ENCODE assay signal across 8 cellular contexts in genomic region chr5:32942225-32942989, GRCh38.
DNase-seq lines count a peak whose midpoint lies in the region; ATAC-seq and TF ChIP-seq lines count a peak whose summit lies in the region.
"Had no signal": no experiment of that assay in that cellular context is flagged by ENCODE, and none has a peak within 500 bp of the region (broad histone marks: within the 10 kb centered on the region; RNA-seq: fewer than 3 reads in every experiment).

No MANE protein-coding gene starts in this region.

- H3K9me3 Mint-ChIP-seq in activated T-helper 2 cell treated with anti-CD3 and anti-CD28 coated beads, Interferon-gamma antibody, Interleukin-2, Interleukin-4, amounts not matched to agents 10 μg/mL and 5 μg/mL and 100 μg/mL, durations not matched to agents 14 hours and 24 hours and 36 hours, result no peaks in the 10 kb centered on the region

- ATAC-seq in GM21723 (IDR thresholded peaks at IDR 0.05; ENCODE audit: unreplicated experiment) (peak; percentile 77), body of pancreas (no peak)

- TF ChIP-seq CTCF in GM13976 (IDR thresholded peaks at IDR 0.05; ENCODE audit: borderline replicate concordance, control extremely low read depth, extremely low read depth, insufficient read depth, missing control alignments) (peak; percentile 25), body of pancreas (IDR thresholded peaks at IDR 0.05) (peak in 5 of 7 experiments; percentile 31 to 54 (median 42)), retinal pigment epithelial cell (conservative IDR thresholded peaks at IDR 0.05; ENCODE audit: low read depth, low read length) (peak; percentile 53)

- no peaks in the 10 kb centered on the region for H3K9me3 ChIP-seq in body of pancreas
- H3K9me3 ChIP-seq: neutrophil had no signal

- intact Hi-C loops in body of pancreas (cut with DNase I), result no loop called here
- intact Hi-C loops in activated T-helper 2 cell treated with anti-CD3 and anti-CD28 coated beads, Interferon-gamma antibody, Interleukin-2, Interleukin-4, amounts not matched to agents 10 μg/mL and 5 μg/mL and 100 μg/mL, durations not matched to agents 14 hours and 24 hours and 36 hours (cut with micrococcal nuclease), result loop anchor here (5.0 kb wide), 1 partner anchor 235 kb away; no protein-coding TSS in a partner anchor

- no peak overlapping the region for H3K27ac ChIP-seq in body of pancreas
- H3K27ac ChIP-seq: neutrophil had no signal

- H3K4me1 Mint-ChIP-seq in activated T-helper 2 cell treated with anti-CD3 and anti-CD28 coated beads, Interferon-gamma antibody, Interleukin-2, Interleukin-4, amounts not matched to agents 10 μg/mL and 5 μg/mL and 100 μg/mL, durations not matched to agents 14 hours and 24 hours and 36 hours (ENCODE audit: low read depth), result no peaks in the 10 kb centered on the region

- no peak overlapping the region for H3K4me3 Mint-ChIP-seq in activated T-helper 2 cell treated with anti-CD3 and anti-CD28 coated beads, Interferon-gamma antibody, Interleukin-2, Interleukin-4, amounts not matched to agents 10 μg/mL and 5 μg/mL and 100 μg/mL, durations not matched to agents 14 hours and 24 hours and 36 hours (ENCODE audit: low read depth)

- H3K36me3 ChIP-seq in body of pancreas (replicated peaks in 1 of 2; ENCODE audit: insufficient read depth in 1 of 2, low read depth in 2 of 2), result no peaks in the 10 kb centered on the region
- H3K36me3 ChIP-seq: neutrophil had no signal

- no peak overlapping the region for H3K27ac Mint-ChIP-seq in activated T-helper 2 cell treated with anti-CD3 and anti-CD28 coated beads, Interferon-gamma antibody, Interleukin-2, Interleukin-4, amounts not matched to agents 10 μg/mL and 5 μg/mL and 100 μg/mL, durations not matched to agents 14 hours and 24 hours and 36 hours

- no peaks in the 10 kb centered on the region for H3K36me3 Mint-ChIP-seq in activated T-helper 2 cell treated with anti-CD3 and anti-CD28 coated beads, Interferon-gamma antibody, Interleukin-2, Interleukin-4, amounts not matched to agents 10 μg/mL and 5 μg/mL and 100 μg/mL, durations not matched to agents 14 hours and 24 hours and 36 hours (ENCODE audit: low read depth)

- peak; percentile 28 for DNase-seq in GM13976 (ENCODE audit: low spot score)
- peak; percentile 52 for DNase-seq in LoVo (ENCODE audit: low spot score)
- peak; percentile 13 to 33 (median 20) for DNase-seq in body of pancreas
- no peak for DNase-seq in retinal pigment epithelial cell (ENCODE audit: low read depth)
- DNase-seq in activated T-helper 2 cell treated with anti-CD3 and anti-CD28 coated beads, Interferon-gamma antibody, Interleukin-2, Interleukin-4, amounts not matched to agents 10 μg/mL and 5 μg/mL and 100 μg/mL, durations not matched to agents 14 hours and 24 hours and 36 hours (ENCODE audit: low spot score), result no peak
- DNase-seq in cerebellar cortex (ENCODE audit: low spot score), result no peak

- no peaks in the 10 kb centered on the region for H3K27me3 Mint-ChIP-seq in activated T-helper 2 cell treated with anti-CD3 and anti-CD28 coated beads, Interferon-gamma antibody, Interleukin-2, Interleukin-4, amounts not matched to agents 10 μg/mL and 5 μg/mL and 100 μg/mL, durations not matched to agents 14 hours and 24 hours and 36 hours (ENCODE audit: low read depth)

- H3K27me3 ChIP-seq in body of pancreas, result no peaks in the 10 kb centered on the region
- H3K27me3 ChIP-seq: neutrophil had no signal

- in situ Hi-C loops in GM13976 (cut with MboI; ENCODE audit: low sequenced_read_pairs, unreplicated experiment), result no loop called here

- 33 to 39% methylated on average over 6 of the region's 6 CpGs for WGBS in body of pancreas, 2 donors

- H3K4me1 ChIP-seq in body of pancreas, result no peaks in the 10 kb centered on the region

- H3K4me3 ChIP-seq in body of pancreas, result no peak overlapping the region
- H3K4me3 ChIP-seq in retinal pigment epithelial cell (ENCODE audit: low read length), result no peak overlapping the region

- no peak for TF ChIP-seq POLR2A in body of pancreas (IDR thresholded peaks at IDR 0.05)

Comparison
In these comparisons a context has a peak if more than half of its experiments do, and no peak if none do; other contexts are left out.
1. DNase-seq: peak in GM13976 (single experiment), LoVo (single experiment) and body of pancreas (4 of 4); none in retinal pigment epithelial cell (single experiment), activated T-helper 2 cell treated with anti-CD3 and anti-CD28 coated beads, Interferon-gamma antibody, Interleukin-2, Interleukin-4, amounts not matched to agents 10 μg/mL and 5 μg/mL and 100 μg/mL, durations not matched to agents 14 hours and 24 hours and 36 hours (single experiment) and cerebellar cortex (single experiment).
2. Peak in every context shown above with its lines, with median percentiles within 50 percentile points of each other: CTCF ChIP-seq.